In genomic region chr19:14367016-14367415, GRCh38 we compare ENCODE assay signal across 12 cellular contexts. TPM values are rescaled to one million over a fixed set of nuclear protein-coding genes. Genes with fewer than 3 reads are reported as not detected.
DNase-seq lines count a peak whose midpoint lies in the region; ATAC-seq and TF ChIP-seq lines count a peak whose summit lies in the region.
"Had no signal": no experiment of that assay in that cellular context is flagged by ENCODE, and none has a peak within 500 bp of the region (broad histone marks: within the 10 kb centered on the region; RNA-seq: fewer than 3 reads in every experiment).

No MANE protein-coding gene starts in this region.

- peaks cover 11 to 66% (median 26%) of the 10 kb centered on the region in 4 donors for H3K4me1 ChIP-seq in stomach

- H3K27ac ChIP-seq in stomach (peak overlapping the region in 3 of 5 donors; percentile 13 to 84 (median 62)), WERI-Rb-1 (no peak overlapping the region)
- H3K27ac ChIP-seq: SJCRH30 had no signal

- H3K4me3 ChIP-seq in stomach (no peak overlapping the region), WERI-Rb-1 (ENCODE audit: low read depth, low read length) (no peak overlapping the region)
- H3K4me3 ChIP-seq: gastroesophageal sphincter, SJCRH30, uterus had no signal

- H3K9me3 ChIP-seq in stomach (no peaks in the 10 kb centered on the region), WERI-Rb-1 (ENCODE audit: severe bottlenecking) (no peaks in the 10 kb centered on the region)
- H3K9me3 ChIP-seq: gastroesophageal sphincter, SJCRH30, uterus had no signal

- TF ChIP-seq POLR2A in stomach (IDR thresholded peaks at IDR 0.05): no peak

- POLR2A ChIA-PET in T-cell (lab: Charles Lee): interaction anchor here (0.6 to 4.4 kb wide), 5 partner anchors 8 to 33 kb away, joined by 4 to 55 read pairs (median 20); partner anchors contain the start of gene ADGRE5 (in 2 of the 2)

- no peak for TF ChIP-seq CTCF in stomach (IDR thresholded peaks at IDR 0.05)
- no peak for TF ChIP-seq CTCF in WERI-Rb-1 (IDR thresholded peaks at IDR 0.05; ENCODE audit: low read depth, low read length)

- ATAC-seq in T-cell (replicated peaks in 1 of 4) (peak in 1 of 4 experiments; percentile 1), HG03565 (IDR thresholded peaks at IDR 0.05; ENCODE audit: unreplicated experiment) (no peak)
- no peak for ATAC-seq in effector memory CD8-positive, alpha-beta T cell (replicated peaks)
- ATAC-seq: gastroesophageal sphincter had no signal

- peak overlapping the region; percentile 57 for H3K4me3 Mint-ChIP-seq in activated naive CD4-positive, alpha-beta T cell treated with anti-CD3 and anti-CD28 coated beads, Interleukin-2, amount 10 ng/mL, durations not matched to agents 7 days and 5 days
- peak overlapping the region in 2 of 3 donors; percentile 59 to 73 for H3K4me3 Mint-ChIP-seq in T-cell
- peak overlapping the region; percentile 70 to 81 for H3K4me3 Mint-ChIP-seq in effector memory CD8-positive, alpha-beta T cell
- H3K4me3 Mint-ChIP-seq: brain had no signal

- H3K36me3 ChIP-seq in stomach: no peaks in the 10 kb centered on the region
- H3K36me3 ChIP-seq in WERI-Rb-1: no peaks in the 10 kb centered on the region
- H3K36me3 ChIP-seq: gastroesophageal sphincter, SJCRH30, uterus had no signal

- peaks cover 1% of the 10 kb centered on the region for H3K36me3 Mint-ChIP-seq in activated naive CD4-positive, alpha-beta T cell treated with anti-CD3 and anti-CD28 coated beads, Interleukin-2, amount 10 ng/mL, durations not matched to agents 7 days and 5 days
- H3K36me3 Mint-ChIP-seq in T-cell: no peaks in the 10 kb centered on the region
- H3K36me3 Mint-ChIP-seq in effector memory CD8-positive, alpha-beta T cell (ENCODE audit: insufficient read depth): peaks cover 30% of the 10 kb centered on the region
- H3K36me3 Mint-ChIP-seq: brain had no signal

- 96 to 97% (median 96%) methylated on average over 10 of the region's 10 CpGs for WGBS in stomach, 5 donors

- TF ChIP-seq EP300 in stomach (IDR thresholded peaks at IDR 0.05): no peak

- DNase-seq in activated naive CD4-positive, alpha-beta T cell treated with anti-CD3 and anti-CD28 coated beads, Interleukin-2, amount 10 ng/mL, durations not matched to agents 7 days and 5 days: no peak
- no peak for DNase-seq in activated naive CD4-positive, alpha-beta T cell treated with Interleukin-2 at 50 U/mL for 16 hours
- no peak for DNase-seq in T-cell
- DNase-seq in effector memory CD8-positive, alpha-beta T cell: no peak
- DNase-seq in stomach: no peak
- no peak for DNase-seq in GM19238 (ENCODE audit: insufficient read length, low spot score)
- DNase-seq in WERI-Rb-1: no peak

- H3K27me3 ChIP-seq in stomach (no peaks in the 10 kb centered on the region), WERI-Rb-1 (ENCODE audit: insufficient read depth, low read depth, severe bottlenecking) (no peaks in the 10 kb centered on the region)
- H3K27me3 ChIP-seq: gastroesophageal sphincter, SJCRH30, uterus had no signal

- CTCF ChIA-PET in activated naive CD4-positive, alpha-beta T cell treated with anti-CD3 and anti-CD28 coated beads, Interleukin-2, amount 10 ng/mL, durations not matched to agents 7 days and 5 days (lab: Charles Lee): interaction anchor here (0.6 to 8.6 kb wide), 4 partner anchors 15 to 231 kb away, joined by 3 to 93 read pairs (median 30); partner anchors contain the start of genes ADGRE5 and ASF1B
- CTCF ChIA-PET in T-cell (lab: Charles Lee): interaction anchor here in 1 of 2 donors (0.5 to 2.2 kb wide), 7 partner anchors 11 to 232 kb away, joined by 3 to 23 read pairs (median 4); partner anchors contain the start of genes ADGRE5 and ASF1B

- H3K27me3 Mint-ChIP-seq in activated naive CD4-positive, alpha-beta T cell treated with anti-CD3 and anti-CD28 coated beads, Interleukin-2, amount 10 ng/mL, durations not matched to agents 7 days and 5 days: no peaks in the 10 kb centered on the region
- H3K27me3 Mint-ChIP-seq in T-cell: no peaks in the 10 kb centered on the region
- no peaks in the 10 kb centered on the region for H3K27me3 Mint-ChIP-seq in effector memory CD8-positive, alpha-beta T cell

- peaks cover 80% of the 10 kb centered on the region for H3K4me1 Mint-ChIP-seq in activated naive CD4-positive, alpha-beta T cell treated with anti-CD3 and anti-CD28 coated beads, Interleukin-2, amount 10 ng/mL, durations not matched to agents 7 days and 5 days
- peaks cover 71 to 77% (median 74%) of the 10 kb centered on the region in 3 donors for H3K4me1 Mint-ChIP-seq in T-cell
- peaks cover 50 to 53% of the 10 kb centered on the region in 2 donors for H3K4me1 Mint-ChIP-seq in effector memory CD8-positive, alpha-beta T cell (ENCODE audit: low read depth in 2 of 2)

- no peaks in the 10 kb centered on the region for H3K9me3 Mint-ChIP-seq in activated naive CD4-positive, alpha-beta T cell treated with anti-CD3 and anti-CD28 coated beads, Interleukin-2, amount 10 ng/mL, durations not matched to agents 7 days and 5 days
- H3K9me3 Mint-ChIP-seq in T-cell: no peaks in the 10 kb centered on the region
- H3K9me3 Mint-ChIP-seq in effector memory CD8-positive, alpha-beta T cell: peaks cover 0 to 1% of the 10 kb centered on the region in 2 donors

- intact Hi-C loops in stomach (cut with DNase I; ENCODE audit: low total_unique reads): no loop called here

- H3K27ac Mint-ChIP-seq in activated naive CD4-positive, alpha-beta T cell treated with anti-CD3 and anti-CD28 coated beads, Interleukin-2, amount 10 ng/mL, durations not matched to agents 7 days and 5 days: peak overlapping the region; percentile 90
- H3K27ac Mint-ChIP-seq in T-cell: peak overlapping the region; percentile 90 to 92
- peak overlapping the region; percentile 100 for H3K27ac Mint-ChIP-seq in effector memory CD8-positive, alpha-beta T cell

RNA-seq across cellular contexts. Expression of gene ADGRE5, which starts 14.2 kb away (rescaled TPM):
- total RNA-seq in T-cell: 1,000 to 10,000 TPM in 1 of 5 donors, 100 to 1,000 TPM in 4; 194 to 1,118 (median 206) TPM
- total RNA-seq in stomach: 100 to 1,000 TPM in 1 of 5 donors, 10 to 100 TPM in 4; 12.3 to 128 (median 52.5) TPM
- 10 to 100 TPM; 11.4 to 26.5 (median 12.1) TPM for polyA plus RNA-seq in stomach

RNA-seq across cellular contexts. Expression of gene DDX39A, which starts 52.1 kb away (rescaled TPM):
- total RNA-seq in T-cell (100 to 1,000 TPM; 159 to 280 (median 179) TPM), stomach (100 to 1,000 TPM in 3 of 5 donors, 10 to 100 TPM in 2; 37.1 to 298 (median 107) TPM)
- polyA plus RNA-seq in stomach: 100 to 1,000 TPM in 2 of 3 donors, 10 to 100 TPM in 1; 68.3 to 136 (median 114) TPM
